Comparison of ENCODE assay signal across 1 cellular context in the genomic region with DNA sequence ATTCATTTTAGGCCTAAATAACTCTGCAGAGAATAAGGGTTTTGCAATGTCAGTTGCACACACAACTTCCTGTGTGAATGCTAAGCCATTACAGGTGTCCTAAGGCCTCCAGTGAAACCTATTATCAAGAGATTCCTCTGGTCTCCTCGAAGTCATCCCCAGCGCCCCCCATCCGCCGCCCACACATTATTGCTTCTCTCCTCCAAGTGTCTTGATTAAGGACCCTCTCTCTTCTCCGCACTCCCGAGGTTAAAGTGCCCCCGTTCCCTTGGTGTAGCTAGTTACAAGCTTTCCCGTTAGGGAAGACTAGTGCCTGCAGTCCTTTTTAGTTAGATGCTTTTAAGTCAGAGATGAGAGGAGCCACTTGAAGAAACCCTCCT.
A peak's percentile ranks its signal among the peaks of the same experiment; 100 is the strongest.
TF ChIP-seq lines count a peak whose summit lies in the region.

No MANE protein-coding gene starts in this region.

TF ChIP-seq in HepG2, 621 proteins besides CTCF, POLR2A, EP300 and RAD21 (continued from another document):
- TF ChIP-seq HINFP (CRISPR knock-in tag; IDR thresholded peaks at IDR 0.05; ENCODE audit: low read depth) = peak; percentile 9; the same call in 1 of the 2 replicates
- peak; percentile 72 for TF ChIP-seq CEBPB (IDR thresholded peaks at IDR 0.05; ENCODE audit: borderline replicate concordance, low read depth, low read length)
- TF ChIP-seq FOXO1 (CRISPR knock-in tag; IDR thresholded peaks at IDR 0.05) = no peak
- TF ChIP-seq MIER3 (CRISPR knock-in tag; IDR thresholded peaks at IDR 0.05; ENCODE audit: borderline replicate concordance) = 0 out of 2 replicates have a peak, but pooled peaks have one; percentile 12
- TF ChIP-seq, protein P1, sequence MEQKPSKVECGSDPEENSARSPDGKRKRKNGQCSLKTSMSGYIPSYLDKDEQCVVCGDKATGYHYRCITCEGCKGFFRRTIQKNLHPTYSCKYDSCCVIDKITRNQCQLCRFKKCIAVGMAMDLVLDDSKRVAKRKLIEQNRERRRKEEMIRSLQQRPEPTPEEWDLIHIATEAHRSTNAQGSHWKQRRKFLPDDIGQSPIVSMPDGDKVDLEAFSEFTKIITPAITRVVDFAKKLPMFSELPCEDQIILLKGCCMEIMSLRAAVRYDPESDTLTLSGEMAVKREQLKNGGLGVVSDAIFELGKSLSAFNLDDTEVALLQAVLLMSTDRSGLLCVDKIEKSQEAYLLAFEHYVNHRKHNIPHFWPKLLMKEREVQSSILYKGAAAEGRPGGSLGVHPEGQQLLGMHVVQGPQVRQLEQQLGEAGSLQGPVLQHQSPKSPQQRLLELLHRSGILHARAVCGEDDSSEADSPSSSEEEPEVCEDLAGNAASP (CRISPR knock-in tag; IDR thresholded peaks at IDR 0.05; ENCODE audit: borderline replicate concordance) = no peak
- no peak for TF ChIP-seq CEBPZ (IDR thresholded peaks at IDR 0.05; ENCODE audit: low read length)
- TF ChIP-seq CHD4 (IDR thresholded peaks at IDR 0.05; ENCODE audit: borderline replicate concordance, low read length) = no peak; the same call in 1 of the 2 replicates
- no peak for TF ChIP-seq RBM39 (IDR thresholded peaks at IDR 0.05; ENCODE audit: low read depth, low read length, poor library complexity, severe bottlenecking)
- no peak for TF ChIP-seq ZSCAN29 (CRISPR knock-in tag; conservative IDR thresholded peaks at IDR 0.05)
- peak; percentile 34; the same call in 1 of the 2 replicates for TF ChIP-seq GABPB1 (CRISPR knock-in tag; IDR thresholded peaks at IDR 0.05)
- TF ChIP-seq ZNF484 (CRISPR knock-in tag; IDR thresholded peaks at IDR 0.05; ENCODE audit: borderline replicate concordance, low read depth) = no peak
- TF ChIP-seq POLR2AphosphoS2 (IDR thresholded peaks at IDR 0.05; ENCODE audit: low read depth, low read length) = 0 out of 2 replicates have a peak, but pooled peaks have one; percentile 15
- TF ChIP-seq, protein P2, sequence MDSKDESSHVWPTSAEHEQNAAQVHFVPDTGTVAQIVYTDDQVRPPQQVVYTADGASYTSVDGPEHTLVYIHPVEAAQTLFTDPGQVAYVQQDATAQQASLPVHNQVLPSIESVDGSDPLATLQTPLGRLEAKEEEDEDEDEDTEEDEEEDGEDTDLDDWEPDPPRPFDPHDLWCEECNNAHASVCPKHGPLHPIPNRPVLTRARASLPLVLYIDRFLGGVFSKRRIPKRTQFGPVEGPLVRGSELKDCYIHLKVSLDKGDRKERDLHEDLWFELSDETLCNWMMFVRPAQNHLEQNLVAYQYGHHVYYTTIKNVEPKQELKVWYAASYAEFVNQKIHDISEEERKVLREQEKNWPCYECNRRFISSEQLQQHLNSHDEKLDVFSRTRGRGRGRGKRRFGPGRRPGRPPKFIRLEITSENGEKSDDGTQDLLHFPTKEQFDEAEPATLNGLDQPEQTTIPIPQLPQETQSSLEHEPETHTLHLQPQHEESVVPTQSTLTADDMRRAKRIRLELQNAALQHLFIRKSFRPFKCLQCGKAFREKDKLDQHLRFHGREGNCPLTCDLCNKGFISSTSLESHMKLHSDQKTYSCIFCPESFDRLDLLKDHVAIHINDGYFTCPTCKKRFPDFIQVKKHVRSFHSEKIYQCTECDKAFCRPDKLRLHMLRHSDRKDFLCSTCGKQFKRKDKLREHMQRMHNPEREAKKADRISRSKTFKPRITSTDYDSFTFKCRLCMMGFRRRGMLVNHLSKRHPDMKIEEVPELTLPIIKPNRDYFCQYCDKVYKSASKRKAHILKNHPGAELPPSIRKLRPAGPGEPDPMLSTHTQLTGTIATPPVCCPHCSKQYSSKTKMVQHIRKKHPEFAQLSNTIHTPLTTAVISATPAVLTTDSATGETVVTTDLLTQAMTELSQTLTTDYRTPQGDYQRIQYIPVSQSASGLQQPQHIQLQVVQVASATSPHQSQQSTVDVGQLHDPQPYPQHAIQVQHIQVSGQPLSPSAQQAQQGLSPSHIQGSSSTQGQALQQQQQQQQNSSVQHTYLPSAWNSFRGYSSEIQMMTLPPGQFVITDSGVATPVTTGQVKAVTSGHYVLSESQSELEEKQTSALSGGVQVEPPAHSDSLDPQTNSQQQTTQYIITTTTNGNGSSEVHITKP (CRISPR knock-in tag; IDR thresholded peaks at IDR 0.05; ENCODE audit: low read depth) = 0 out of 2 replicates have a peak, but pooled peaks have one; percentile 0
- no peak for TF ChIP-seq STAT6 (CRISPR knock-in tag; IDR thresholded peaks at IDR 0.05; ENCODE audit: borderline replicate concordance)
- peak; percentile 46; the same call in 1 of the 2 replicates for TF ChIP-seq KAT7 (CRISPR knock-in tag; IDR thresholded peaks at IDR 0.05; ENCODE audit: borderline replicate concordance)
- no peak for TF ChIP-seq RBAK (CRISPR knock-in tag; IDR thresholded peaks at IDR 0.05)
- no peak for TF ChIP-seq MTA3 (CRISPR knock-in tag; IDR thresholded peaks at IDR 0.05)
- TF ChIP-seq EHMT2 (IDR thresholded peaks at IDR 0.05; ENCODE audit: borderline replicate concordance, low read depth, low read length) = no peak
- 0 out of 2 replicates have a peak, but pooled peaks have one; percentile 38 for TF ChIP-seq CCDC6 (CRISPR knock-in tag; IDR thresholded peaks at IDR 0.05)
- no peak for TF ChIP-seq PPARG (CRISPR knock-in tag; conservative IDR thresholded peaks at IDR 0.05)
- no peak for TF ChIP-seq ZNF570 (CRISPR knock-in tag; IDR thresholded peaks at IDR 0.05; ENCODE audit: borderline replicate concordance)
- TF ChIP-seq MBD4 (IDR thresholded peaks at IDR 0.05; ENCODE audit: borderline replicate concordance, low read length) = 0 out of 2 replicates have a peak, but pooled peaks have one; percentile 38
- peak; percentile 69 for TF ChIP-seq ZNF263 (CRISPR knock-in tag; IDR thresholded peaks at IDR 0.05)
- peak; percentile 41; the same call in 1 of the 2 replicates for TF ChIP-seq CEBPG (CRISPR knock-in tag; IDR thresholded peaks at IDR 0.05)
- TF ChIP-seq ZNF816 (CRISPR knock-in tag; IDR thresholded peaks at IDR 0.05; ENCODE audit: borderline replicate concordance) = 0 out of 2 replicates have a peak, but pooled peaks have one; percentile 7
- TF ChIP-seq, protein P3, sequence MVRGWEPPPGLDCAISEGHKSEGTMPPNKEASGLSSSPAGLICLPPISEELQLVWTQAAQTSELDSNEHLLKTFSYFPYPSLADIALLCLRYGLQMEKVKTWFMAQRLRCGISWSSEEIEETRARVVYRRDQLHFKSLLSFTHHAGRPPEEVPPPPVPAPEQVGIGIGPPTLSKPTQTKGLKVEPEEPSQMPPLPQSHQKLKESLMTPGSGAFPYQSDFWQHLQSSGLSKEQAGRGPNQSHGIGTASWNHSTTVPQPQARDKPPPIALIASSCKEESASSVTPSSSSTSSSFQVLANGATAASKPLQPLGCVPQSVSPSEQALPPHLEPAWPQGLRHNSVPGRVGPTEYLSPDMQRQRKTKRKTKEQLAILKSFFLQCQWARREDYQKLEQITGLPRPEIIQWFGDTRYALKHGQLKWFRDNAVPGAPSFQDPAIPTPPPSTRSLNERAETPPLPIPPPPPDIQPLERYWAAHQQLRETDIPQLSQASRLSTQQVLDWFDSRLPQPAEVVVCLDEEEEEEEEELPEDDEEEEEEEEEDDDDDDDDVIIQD (CRISPR knock-in tag; IDR thresholded peaks at IDR 0.05; ENCODE audit: low read depth) = no peak
- 0 out of 2 replicates have a peak, but pooled peaks have one; percentile 6 for TF ChIP-seq ZNF850 (CRISPR knock-in tag; conservative IDR thresholded peaks at IDR 0.05)
- TF ChIP-seq TEF (CRISPR knock-in tag; IDR thresholded peaks at IDR 0.05) = no peak
